ENCODE assay signal across 8 cellular contexts in the genomic region with DNA sequence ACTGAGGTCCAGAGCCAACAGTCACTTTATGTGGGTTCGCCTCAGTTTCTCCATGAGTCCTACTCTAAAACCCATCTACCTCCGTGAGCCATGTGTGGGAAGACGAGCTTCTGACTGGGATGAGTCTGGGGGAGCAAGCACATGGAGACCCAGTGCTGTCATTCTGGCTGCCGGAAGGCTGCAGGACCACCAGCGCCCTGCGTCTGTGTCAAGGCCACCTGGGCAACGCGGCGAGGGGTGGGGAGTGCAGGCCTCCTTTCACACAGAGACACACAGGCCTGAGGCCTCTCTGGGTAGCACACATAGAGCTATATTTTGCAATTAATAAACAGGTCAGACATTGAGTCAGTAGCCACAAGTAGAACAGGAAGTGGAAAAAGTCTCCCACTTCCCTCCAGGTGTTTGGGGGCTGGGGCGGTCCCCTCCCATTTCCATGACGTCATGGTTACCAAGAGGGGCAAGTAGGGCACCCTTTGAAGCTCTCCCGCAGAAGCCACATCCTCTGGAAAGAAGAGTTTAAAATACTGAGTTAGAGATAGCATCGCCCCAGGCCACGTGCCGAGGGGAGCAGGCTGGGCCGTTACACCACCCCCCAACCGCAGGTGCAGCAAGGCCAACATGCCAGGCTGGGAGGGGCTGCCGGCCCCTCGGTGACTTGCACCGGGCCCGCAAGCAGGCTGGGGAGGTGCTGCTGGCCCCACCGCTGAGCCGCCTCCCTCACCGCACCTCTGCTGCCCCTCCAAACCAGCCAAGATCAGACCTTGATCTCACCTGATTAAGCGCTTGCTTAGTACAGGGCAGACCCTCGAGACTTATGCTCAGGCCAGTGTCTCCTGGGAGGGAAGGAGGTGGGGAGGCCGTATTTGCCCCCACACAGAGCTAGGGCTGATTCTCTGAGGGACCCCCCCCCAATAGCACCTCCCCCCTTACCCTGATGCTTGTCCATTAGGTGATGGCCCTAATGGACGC. TPM values are rescaled to one million over a fixed set of nuclear protein-coding genes. Genes with fewer than 3 reads are reported as not detected.
A peak's percentile ranks its signal among the peaks of the same experiment; 100 is the strongest.
DNase-seq lines count a peak whose midpoint lies in the region; ATAC-seq, FAIRE-seq and TF ChIP-seq lines count a peak whose summit lies in the region.

No MANE protein-coding gene starts in this region.

- TF ChIP-seq POLR2A in A549 (IDR thresholded peaks at IDR 0.05; ENCODE audit: low read length) = no peak

- no peak for TF ChIP-seq CTCF in A549 (IDR thresholded peaks at IDR 0.05)
- TF ChIP-seq CTCF in glutamatergic neuron (IDR thresholded peaks at IDR 0.05; ENCODE audit: partially characterized antibody, unreplicated experiment) = no peak

- peak overlapping the region; percentile 81 to 87; a peak in 4 of 6 replicates for H3K27ac ChIP-seq in A549

- H3K4me3 Mint-ChIP-seq in T-helper 1 cell treated with Interleukin-12 subunit alpha and Interleukin-12 subunit beta and Interleukin-4 antibody, amounts not matched to agents 30 μg/mL and 1 μg/mL, for 36 hours = peak overlapping the region; percentile 81
- no peak overlapping the region for H3K4me3 Mint-ChIP-seq in glutamatergic neuron (ENCODE audit: unreplicated experiment)

- POLR2A ChIA-PET in A549 (lab: Yijun Ruan, JAX) = no interaction called here

- no peak overlapping the region for H3K4me3 ChIP-seq in A549

- peak overlapping the region; percentile 80 for H3K4me2 ChIP-seq in A549

- H3K4me1 ChIP-seq in A549 = peaks cover 6% of the 10 kb centered on the region; the same call in 1 of the 3 replicates

- DNase-seq in A549 (ENCODE audit: low read depth in 1 of 2, low spot score in 1 of 2) (no peak), amniotic epithelial cell (ENCODE audit: low read depth) (peak; percentile 90), left kidney (ENCODE audit: low read depth, low spot score) (peak; percentile 38), glutamatergic neuron (no peak)
- peak; percentile 90 to 97 (median 96) for DNase-seq in stimulated activated CD4-positive, alpha-beta T cell treated with anti-CD3 and anti-CD28 coated beads, TNF-alpha, amount 100 ng/mL, for 24 hours (ENCODE audit: low read depth in 3 of 3)

- CTCF ChIA-PET in A549 (lab: Yijun Ruan, JAX) = interaction anchor here (0.5 to 5.6 kb wide), 87 partner anchors 10 to 544 kb away, joined by 3 to 117 read pairs (median 5); partner anchors contain the start of genes ABHD4, AJUBA, CDH24 and DAD1

- peaks cover 37% of the 10 kb centered on the region for H3K36me3 Mint-ChIP-seq in T-helper 1 cell treated with Interleukin-12 subunit alpha and Interleukin-12 subunit beta and Interleukin-4 antibody, amounts not matched to agents 30 μg/mL and 1 μg/mL, for 36 hours (ENCODE audit: low read depth)
- H3K36me3 Mint-ChIP-seq in glutamatergic neuron (ENCODE audit: unreplicated experiment) = no peaks in the 10 kb centered on the region

- no peak for FAIRE-seq in A549 (lab: Jason Lieb, UNC)

- H3K9me3 Mint-ChIP-seq in T-helper 1 cell treated with Interleukin-12 subunit alpha and Interleukin-12 subunit beta and Interleukin-4 antibody, amounts not matched to agents 30 μg/mL and 1 μg/mL, for 36 hours = no peaks in the 10 kb centered on the region
- peaks cover 4% of the 10 kb centered on the region for H3K9me3 Mint-ChIP-seq in glutamatergic neuron (ENCODE audit: unreplicated experiment)

- no peaks in the 10 kb centered on the region for H3K9me3 ChIP-seq in A549

- no peak for TF ChIP-seq RAD21 in A549 (conservative IDR thresholded peaks at IDR 0.05 in 1 of 2, IDR thresholded peaks at IDR 0.05 in 1 of 2)

- WGBS in A549 (ENCODE audit: missing lambda C conversion rate) = 69% methylated on average over 20 of the region's 28 CpGs

- ATAC-seq in A549 (no peak), GM19328 (IDR thresholded peaks at IDR 0.05; ENCODE audit: unreplicated experiment) (peak; percentile 79), HG03439 (IDR thresholded peaks at IDR 0.05; ENCODE audit: unreplicated experiment) (peak; percentile 65)

- peaks cover 82% of the 10 kb centered on the region for H3K4me1 Mint-ChIP-seq in T-helper 1 cell treated with Interleukin-12 subunit alpha and Interleukin-12 subunit beta and Interleukin-4 antibody, amounts not matched to agents 30 μg/mL and 1 μg/mL, for 36 hours (ENCODE audit: low read depth)
- H3K4me1 Mint-ChIP-seq in glutamatergic neuron (ENCODE audit: low read depth, unreplicated experiment) = peaks cover 3% of the 10 kb centered on the region

- peak overlapping the region; percentile 99 for H3K27ac Mint-ChIP-seq in T-helper 1 cell treated with Interleukin-12 subunit alpha and Interleukin-12 subunit beta and Interleukin-4 antibody, amounts not matched to agents 30 μg/mL and 1 μg/mL, for 36 hours
- no peak overlapping the region for H3K27ac Mint-ChIP-seq in glutamatergic neuron (ENCODE audit: unreplicated experiment)

- no peak for TF ChIP-seq EP300 in A549 (IDR thresholded peaks at IDR 0.05)

- peaks cover 4% of the 10 kb centered on the region for H3K27me3 Mint-ChIP-seq in T-helper 1 cell treated with Interleukin-12 subunit alpha and Interleukin-12 subunit beta and Interleukin-4 antibody, amounts not matched to agents 30 μg/mL and 1 μg/mL, for 36 hours (ENCODE audit: low read depth)
- peaks cover 8% of the 10 kb centered on the region for H3K27me3 Mint-ChIP-seq in glutamatergic neuron (ENCODE audit: unreplicated experiment)

TF ChIP-seq in A549, 52 proteins besides CTCF, POLR2A, EP300 and RAD21:
- TF ChIP-seq KDM1A (IDR thresholded peaks at IDR 0.05; ENCODE audit: low read depth) (no peak), CBX8 (IDR thresholded peaks at IDR 0.05) (no peak), ZFP36 (IDR thresholded peaks at IDR 0.05; ENCODE audit: borderline replicate concordance, partially characterized antibody) (no peak), RFX5 (IDR thresholded peaks at IDR 0.05) (no peak), RNF2 (IDR thresholded peaks at IDR 0.05; ENCODE audit: borderline replicate concordance, low read depth) (no peak), MAFK (IDR thresholded peaks at IDR 0.05; ENCODE audit: partially characterized antibody) (no peak), ZNF302 (CRISPR knock-in tag; IDR thresholded peaks at IDR 0.05) (no peak), ESRRA (IDR thresholded peaks at IDR 0.05; ENCODE audit: borderline replicate concordance, low read length) (no peak), FOXS1 (CRISPR knock-in tag; IDR thresholded peaks at IDR 0.05) (no peak), MAZ (IDR thresholded peaks at IDR 0.05; ENCODE audit: borderline replicate concordance, low read depth, low read length) (no peak), PHF8 (IDR thresholded peaks at IDR 0.05; ENCODE audit: borderline replicate concordance, low read depth) (no peak), CHD2 (IDR thresholded peaks at IDR 0.05; ENCODE audit: low read length, partially characterized antibody) (no peak), ZC3H11A (IDR thresholded peaks at IDR 0.05) (no peak), EHF (CRISPR knock-in tag; IDR thresholded peaks at IDR 0.05) (no peak), POLR2AphosphoS2 (conservative IDR thresholded peaks at IDR 0.05; ENCODE audit: low read length) (no peak), NPAS2 (CRISPR knock-in tag; IDR thresholded peaks at IDR 0.05; ENCODE audit: borderline replicate concordance) (no peak)
- TF ChIP-seq, protein P1, sequence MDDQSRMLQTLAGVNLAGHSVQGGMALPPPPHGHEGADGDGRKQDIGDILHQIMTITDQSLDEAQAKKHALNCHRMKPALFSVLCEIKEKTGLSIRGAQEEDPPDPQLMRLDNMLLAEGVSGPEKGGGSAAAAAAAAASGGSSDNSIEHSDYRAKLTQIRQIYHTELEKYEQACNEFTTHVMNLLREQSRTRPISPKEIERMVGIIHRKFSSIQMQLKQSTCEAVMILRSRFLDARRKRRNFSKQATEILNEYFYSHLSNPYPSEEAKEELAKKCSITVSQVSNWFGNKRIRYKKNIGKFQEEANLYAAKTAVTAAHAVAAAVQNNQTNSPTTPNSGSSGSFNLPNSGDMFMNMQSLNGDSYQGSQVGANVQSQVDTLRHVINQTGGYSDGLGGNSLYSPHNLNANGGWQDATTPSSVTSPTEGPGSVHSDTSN (IDR thresholded peaks at IDR 0.05) = no peak
- TF ChIP-seq, protein P2, sequence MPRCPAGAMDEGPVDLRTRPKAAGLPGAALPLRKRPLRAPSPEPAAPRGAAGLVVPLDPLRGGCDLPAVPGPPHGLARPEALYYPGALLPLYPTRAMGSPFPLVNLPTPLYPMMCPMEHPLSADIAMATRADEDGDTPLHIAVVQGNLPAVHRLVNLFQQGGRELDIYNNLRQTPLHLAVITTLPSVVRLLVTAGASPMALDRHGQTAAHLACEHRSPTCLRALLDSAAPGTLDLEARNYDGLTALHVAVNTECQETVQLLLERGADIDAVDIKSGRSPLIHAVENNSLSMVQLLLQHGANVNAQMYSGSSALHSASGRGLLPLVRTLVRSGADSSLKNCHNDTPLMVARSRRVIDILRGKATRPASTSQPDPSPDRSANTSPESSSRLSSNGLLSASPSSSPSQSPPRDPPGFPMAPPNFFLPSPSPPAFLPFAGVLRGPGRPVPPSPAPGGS (IDR thresholded peaks at IDR 0.05) = no peak

RNA-seq across cellular contexts. Expression of gene DAD1, which starts 32.7 kb away (rescaled TPM):
- polyA plus RNA-seq in A549 (2011; rRNA removed) = 458 and 474 TPM in 2 replicates
- polyA plus RNA-seq in A549 (2012; cell fraction: cytosol; rRNA removed) = 417 and 429 TPM in 2 replicates
- polyA plus RNA-seq in A549 (2012; cell fraction: nucleus; rRNA removed) = 241 and 387 TPM in 2 replicates
- polyA plus RNA-seq in A549 (2017; fragmentation: RNase III; extraction: RNeasy Plus Mini Kit Qiagen cat#74134 plus additional on column Dnase treatment) = 314 to 317 TPM (median 317 TPM) in 3 replicates
- polyA minus RNA-seq in A549 (2011; rRNA and poly(A)+ RNA removed) = 144 and 183 TPM in 2 replicates
- 122 TPM for total RNA-seq in glutamatergic neuron (ENCODE audit: unreplicated experiment)

RNA-seq across cellular contexts. Expression of gene ABHD4, which starts 41.8 kb away (rescaled TPM):
- polyA plus RNA-seq in A549 (2011; rRNA removed) (58.3 and 75.0 TPM in 2 replicates), A549 (2017; fragmentation: RNase III; extraction: RNeasy Plus Mini Kit Qiagen cat#74134 plus additional on column Dnase treatment) (63.4 to 70.7 TPM (median 66.5 TPM) in 3 replicates)
- polyA plus RNA-seq in A549 (2012; cell fraction: cytosol; rRNA removed) = 70.0 and 92.8 TPM in 2 replicates
- polyA plus RNA-seq in A549 (2012; cell fraction: nucleus; rRNA removed) = 89.5 and 91.0 TPM in 2 replicates
- polyA minus RNA-seq in A549 (2011; rRNA and poly(A)+ RNA removed) = 57.6 and 74.4 TPM in 2 replicates
- 8.1 TPM for total RNA-seq in glutamatergic neuron (ENCODE audit: unreplicated experiment)

Comparison
In these comparisons a context has a peak if more than half of its experiments do, and no peak if none do; other contexts are left out.
1. ATAC-seq: peak in GM19328 (single experiment) and HG03439 (single experiment); none in A549 (0 of 2).
2. DNase-seq: peak in amniotic epithelial cell (single experiment), left kidney (single experiment) and stimulated activated CD4-positive, alpha-beta T cell treated with anti-CD3 and anti-CD28 coated beads, TNF-alpha, amount 100 ng/mL, for 24 hours (3 of 3); none in A549 (0 of 2) and glutamatergic neuron (single experiment).